In genomic region chr9:15743512-15743911, GRCh38 we compare ENCODE assay signal across 16 cellular contexts.
A peak's percentile ranks its signal among the peaks of the same experiment; 100 is the strongest.
DNase-seq lines count a peak whose midpoint lies in the region; ATAC-seq and TF ChIP-seq lines count a peak whose summit lies in the region.
"Had no signal": no experiment of that assay in that cellular context is flagged by ENCODE, and none has a peak within 500 bp of the region (broad histone marks: within the 10 kb centered on the region; RNA-seq: fewer than 3 reads in every experiment).

No MANE protein-coding gene starts in this region.

- ATAC-seq in GM18520 (IDR thresholded peaks at IDR 0.05; ENCODE audit: unreplicated experiment) (peak; percentile 82), GM21390 (IDR thresholded peaks at IDR 0.05; ENCODE audit: unreplicated experiment) (peak; percentile 94), HG02973 (IDR thresholded peaks at IDR 0.05; ENCODE audit: unreplicated experiment) (peak; percentile 92), HG03521 (IDR thresholded peaks at IDR 0.05; ENCODE audit: unreplicated experiment) (peak; percentile 88)
- ATAC-seq in activated CD4-positive, alpha-beta T cell treated with anti-CD3 and anti-CD28 coated beads for 36 hours = no peak
- ATAC-seq: left ventricle myocardium superior; natural killer cell; stimulated activated naive B cell treated with anti-CD40 and anti-IgM and Interleukin-4, amounts not matched to agents 10 μg/mL and 1 μg/mL and 100 μg/mL, for 72 hours had no signal

- TF ChIP-seq CTCF in nephron progenitor cell (IDR thresholded peaks at IDR 0.05) = no peak

- intact Hi-C loops in activated CD4-positive, alpha-beta T cell treated with anti-CD3 and anti-CD28 coated beads for 36 hours (cut with DNase I, micrococcal nuclease) = no loop called here

- DNase-seq in nephron progenitor cell (no peak), NCI-H510A treated with DMSO at 0.1 percent for 48 hours (lab: John Stamatoyannopoulos, UW) (no peak), NCI-H510A (lab: John Stamatoyannopoulos, UW) (no peak)
- no peak for DNase-seq in activated CD4-positive, alpha-beta T cell treated with anti-CD3 and anti-CD28 coated beads for 36 hours
- DNase-seq: DMS53; left ventricle myocardium superior; natural killer cell; NCI-H1694 treated with DMSO at 0.1 percent for 48 hours; stimulated activated CD4-positive, alpha-beta T cell treated with anti-CD3 and anti-CD28 coated beads, Interleukin-4, amount 100 ng/mL, for 24 hours; stimulated activated naive B cell treated with anti-CD40 and anti-IgM and Interleukin-4, amounts not matched to agents 10 μg/mL and 1 μg/mL and 100 μg/mL, for 72 hours had no signal

- POLR2A ChIA-PET in activated CD4-positive, alpha-beta T cell treated with anti-CD3 and anti-CD28 coated beads for 36 hours (lab: Charles Lee) = no interaction called here

- H3K36me3 Mint-ChIP-seq in nephron progenitor cell (ENCODE audit: low read depth) = peaks cover 25% of the 10 kb centered on the region
- H3K36me3 Mint-ChIP-seq in activated CD4-positive, alpha-beta T cell treated with anti-CD3 and anti-CD28 coated beads for 36 hours (ENCODE audit: low read depth) = peaks cover 3% of the 10 kb centered on the region

- no peak overlapping the region for H3K4me3 Mint-ChIP-seq in nephron progenitor cell
- no peak overlapping the region for H3K4me3 Mint-ChIP-seq in activated CD4-positive, alpha-beta T cell treated with anti-CD3 and anti-CD28 coated beads for 36 hours
- H3K4me3 Mint-ChIP-seq: B cell; central memory CD8-positive, alpha-beta T cell; natural killer cell; stimulated activated naive B cell treated with anti-CD40 and anti-IgM and Interleukin-4, amounts not matched to agents 10 μg/mL and 1 μg/mL and 100 μg/mL, for 72 hours had no signal

- H3K27ac Mint-ChIP-seq in nephron progenitor cell = no peak overlapping the region
- no peak overlapping the region for H3K27ac Mint-ChIP-seq in activated CD4-positive, alpha-beta T cell treated with anti-CD3 and anti-CD28 coated beads for 36 hours
- H3K27ac Mint-ChIP-seq: B cell; natural killer cell; stimulated activated naive B cell treated with anti-CD40 and anti-IgM and Interleukin-4, amounts not matched to agents 10 μg/mL and 1 μg/mL and 100 μg/mL, for 72 hours had no signal

- H3K9me3 Mint-ChIP-seq in nephron progenitor cell = peaks cover 10% of the 10 kb centered on the region
- H3K9me3 Mint-ChIP-seq in activated CD4-positive, alpha-beta T cell treated with anti-CD3 and anti-CD28 coated beads for 36 hours (ENCODE audit: low read depth) = no peaks in the 10 kb centered on the region
- H3K9me3 Mint-ChIP-seq: central memory CD8-positive, alpha-beta T cell had no signal

- CTCF ChIA-PET in activated CD4-positive, alpha-beta T cell treated with anti-CD3 and anti-CD28 coated beads for 36 hours (lab: Charles Lee) = no interaction called here

- H3K27me3 Mint-ChIP-seq in nephron progenitor cell (ENCODE audit: low read depth, poor library complexity) = no peaks in the 10 kb centered on the region
- no peaks in the 10 kb centered on the region for H3K27me3 Mint-ChIP-seq in activated CD4-positive, alpha-beta T cell treated with anti-CD3 and anti-CD28 coated beads for 36 hours
- H3K27me3 Mint-ChIP-seq: B cell; central memory CD8-positive, alpha-beta T cell; stimulated activated naive B cell treated with anti-CD40 and anti-IgM and Interleukin-4, amounts not matched to agents 10 μg/mL and 1 μg/mL and 100 μg/mL, for 72 hours had no signal

- peaks cover 5% of the 10 kb centered on the region for H3K4me1 Mint-ChIP-seq in nephron progenitor cell
- H3K4me1 Mint-ChIP-seq in activated CD4-positive, alpha-beta T cell treated with anti-CD3 and anti-CD28 coated beads for 36 hours = no peaks in the 10 kb centered on the region
- H3K4me1 Mint-ChIP-seq: B cell; central memory CD8-positive, alpha-beta T cell; natural killer cell; stimulated activated naive B cell treated with anti-CD40 and anti-IgM and Interleukin-4, amounts not matched to agents 10 μg/mL and 1 μg/mL and 100 μg/mL, for 72 hours had no signal
